8 cellular contexts compared by ENCODE assay signal in the genomic region with DNA sequence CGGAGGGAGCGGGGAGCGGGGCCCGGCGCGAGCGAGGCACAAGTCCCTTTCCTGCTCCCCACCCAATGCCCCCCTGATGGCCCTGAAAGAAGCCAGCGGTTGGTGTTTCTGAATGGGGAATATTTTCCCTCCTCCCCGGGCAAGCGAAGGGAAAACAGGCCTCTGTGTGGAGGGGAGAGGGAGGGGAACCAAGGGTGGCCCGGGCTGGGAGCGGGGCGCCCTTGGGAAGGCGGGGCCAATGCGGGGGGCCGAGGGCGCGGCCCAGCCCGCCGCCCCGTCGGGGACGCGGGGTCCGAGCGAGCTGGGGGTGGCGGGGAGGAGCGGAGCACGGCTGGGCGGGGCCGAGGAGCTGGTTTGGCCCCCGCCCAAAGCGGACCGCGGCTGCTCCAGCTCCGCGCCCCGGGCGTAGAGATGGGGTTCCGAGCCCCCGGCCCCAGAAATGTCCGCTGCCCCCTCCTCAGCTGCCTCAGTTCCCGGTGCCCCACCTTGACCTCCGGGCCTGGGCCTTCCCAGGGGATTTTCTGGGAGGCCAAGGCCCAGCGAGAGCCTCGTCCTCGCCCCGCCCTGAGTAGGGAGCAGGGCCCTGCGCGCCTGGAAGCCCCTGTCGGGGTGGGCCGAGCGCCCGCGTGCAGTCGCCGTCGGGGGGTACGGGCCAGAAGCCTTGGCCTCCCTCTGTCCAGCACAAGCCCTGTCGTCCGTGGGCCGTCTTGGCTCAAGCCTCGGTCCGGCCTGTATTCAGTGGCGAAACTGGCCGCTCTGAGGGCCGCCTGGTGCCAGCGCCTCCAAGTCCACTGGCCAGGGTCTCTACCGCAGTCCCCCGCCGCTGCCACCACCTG. TPM values are rescaled to one million over a fixed set of nuclear protein-coding genes. Genes with fewer than 3 reads are reported as not detected.
A peak's percentile ranks its signal among the peaks of the same experiment; 100 is the strongest.
DNase-seq lines count a peak whose midpoint lies in the region; ATAC-seq and TF ChIP-seq lines count a peak whose summit lies in the region.

No MANE protein-coding gene starts in this region.

- H3K4me3 ChIP-seq in AG04449 (ENCODE audit: low read depth, low read length) (peak overlapping the region; percentile 44), mucosa of stomach (ENCODE audit: low read length) (peak overlapping the region; percentile 37), vagina (peak overlapping the region; percentile 53 to 64)
- H3K4me3 ChIP-seq in effector memory CD4-positive, alpha-beta T cell (ENCODE audit: insufficient read depth, low read depth, low read length, poor library complexity, severe bottlenecking) = peak overlapping the region; percentile 44

- peak overlapping the region; percentile 31 for H3K27ac ChIP-seq in effector memory CD4-positive, alpha-beta T cell (ENCODE audit: insufficient read depth, low read length, poor library complexity, severe bottlenecking)
- peak overlapping the region; percentile 98 for H3K27ac ChIP-seq in vagina

- H3K27me3 ChIP-seq in effector memory CD4-positive, alpha-beta T cell (replicated peaks; ENCODE audit: control insufficient read depth, insufficient read depth, low read length, poor library complexity, severe bottlenecking) = no peaks in the 10 kb centered on the region
- H3K27me3 ChIP-seq in mucosa of stomach (ENCODE audit: control insufficient read depth, insufficient read depth, low read length) = no peaks in the 10 kb centered on the region
- no peaks in the 10 kb centered on the region for H3K27me3 ChIP-seq in vagina

- no peaks in the 10 kb centered on the region for H3K36me3 ChIP-seq in effector memory CD4-positive, alpha-beta T cell (ENCODE audit: control insufficient read depth, insufficient read depth, low read length)
- H3K36me3 ChIP-seq in mucosa of stomach (ENCODE audit: control insufficient read depth, insufficient read depth, low read length) (no peaks in the 10 kb centered on the region), vagina (no peaks in the 10 kb centered on the region)

- ATAC-seq in GM18517 (IDR thresholded peaks at IDR 0.05; ENCODE audit: unreplicated experiment) = no peak

- POLR2A ChIA-PET in AG04449 (lab: Yijun Ruan, JAX) = interaction anchor here (0.6 to 2.1 kb wide), 3 partner anchors 9 to 71 kb away, joined by 3 to 11 read pairs (median 6); partner anchors contain the start of genes ACBD4 and HEXIM2

- peak overlapping the region; percentile 67 to 100 (median 76) for H3K27ac Mint-ChIP-seq in IgD-negative memory B cell

- peaks cover 25% of the 10 kb centered on the region for H3K4me1 ChIP-seq in effector memory CD4-positive, alpha-beta T cell (ENCODE audit: control insufficient read depth, insufficient read depth, low read length, poor library complexity, severe bottlenecking)
- H3K4me1 ChIP-seq in mucosa of stomach (ENCODE audit: control insufficient read depth, insufficient read depth, low read length) (peaks cover 29% of the 10 kb centered on the region), vagina (peaks cover 35% of the 10 kb centered on the region)

- H3K36me3 Mint-ChIP-seq in IgD-negative memory B cell = no peaks in the 10 kb centered on the region

- H3K4me3 Mint-ChIP-seq in IgD-negative memory B cell = peak overlapping the region; percentile 81 to 98 (median 90)

- no peak for TF ChIP-seq CTCF in AG04449 (IDR thresholded peaks at IDR 0.05; ENCODE audit: insufficient read depth, low read length, missing control alignments)
- no peak for TF ChIP-seq CTCF in vagina (IDR thresholded peaks at IDR 0.05)

- peaks cover 11 to 27% (median 23%) of the 10 kb centered on the region in 3 donors for H3K4me1 Mint-ChIP-seq in IgD-negative memory B cell

- no peak for DNase-seq in AG04449 (ENCODE audit: low read depth, low spot score)
- no peak for DNase-seq in effector memory CD4-positive, alpha-beta T cell
- DNase-seq in vagina (ENCODE audit: extremely low spot score in 2 of 2) = peak in 1 of 2 donors; percentile 86
- DNase-seq in NCI-H1436 treated with DMSO at 0.1 percent for 48 hours (lab: John Stamatoyannopoulos, UW) = no peak
- no peak for DNase-seq in NCI-H1436 (lab: John Stamatoyannopoulos, UW)

- H3K9ac ChIP-seq in mucosa of stomach (ENCODE audit: low read length) = peak overlapping the region; percentile 78

- H3K9me3 ChIP-seq in effector memory CD4-positive, alpha-beta T cell (ENCODE audit: control insufficient read depth, low read length) = no peaks in the 10 kb centered on the region
- H3K9me3 ChIP-seq in mucosa of stomach (ENCODE audit: control insufficient read depth, low read length) (no peaks in the 10 kb centered on the region), vagina (no peaks in the 10 kb centered on the region)

- no peak for TF ChIP-seq POLR2A in vagina (IDR thresholded peaks at IDR 0.05)

- no peaks in the 10 kb centered on the region for H3K9me3 Mint-ChIP-seq in IgD-negative memory B cell

- intact Hi-C loops in vagina (cut with DNase I) = loop anchor here (10.0 kb wide), 1 partner anchor 170 kb away; the partner anchor contains the start of gene MAP3K14

- CTCF ChIA-PET in AG04449 (lab: Yijun Ruan, JAX) = interaction anchor here (0.6 to 3.8 kb wide), 6 partner anchors 9 to 54 kb away, joined by 3 to 75 read pairs (median 4); partner anchors contain the start of gene ACBD4

- H3K27me3 Mint-ChIP-seq in IgD-negative memory B cell = no peaks in the 10 kb centered on the region

RNA-seq across cellular contexts. Expression of gene HEXIM1, which starts 3.9 kb away (rescaled TPM):
- polyA plus RNA-seq in IgD-negative memory B cell = 3.6 TPM
- total RNA-seq in vagina = 27.5 TPM

RNA-seq across cellular contexts. Expression of gene ACBD4, which starts 8.9 kb away (rescaled TPM):
- polyA plus RNA-seq in IgD-negative memory B cell = 17.6 TPM
- total RNA-seq in vagina = 18.9 TPM

RNA-seq across cellular contexts. Expression of gene PLCD3, which starts 12.1 kb away (rescaled TPM):
- polyA plus RNA-seq in IgD-negative memory B cell = not detected
- total RNA-seq in vagina = 34.1 TPM

RNA-seq across cellular contexts. Expression of gene HEXIM2, which starts 17.3 kb away (rescaled TPM):
- polyA plus RNA-seq in IgD-negative memory B cell = 6.3 TPM
- 9.8 TPM for total RNA-seq in vagina
